ENCODE assay signal across 8 cellular contexts in the genomic region with DNA sequence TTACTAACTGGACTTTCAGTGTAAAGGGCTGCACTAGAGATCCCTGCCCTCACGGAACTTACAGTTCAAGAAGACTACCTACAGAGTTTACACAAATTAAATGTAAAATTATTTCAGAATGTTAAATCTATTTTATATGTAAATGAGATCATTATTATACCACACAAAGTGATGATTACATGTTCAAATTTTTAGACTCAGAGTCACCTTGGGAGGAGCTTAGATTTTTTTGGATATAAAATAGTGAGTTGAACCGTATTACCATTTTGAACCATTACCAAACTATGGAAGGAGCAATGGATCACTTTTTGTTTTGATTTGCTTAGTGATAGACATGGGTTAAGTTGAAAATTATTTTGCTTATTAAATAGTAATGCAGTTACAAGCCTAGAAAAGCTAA. TPM values are rescaled to one million over a fixed set of nuclear protein-coding genes. Genes with fewer than 3 reads are reported as not detected.
DNase-seq lines count a peak whose midpoint lies in the region; ATAC-seq, FAIRE-seq and TF ChIP-seq lines count a peak whose summit lies in the region.

No MANE protein-coding gene starts in this region.

- H3K4me2 ChIP-seq in PC-3 (ENCODE audit: low read length) (peak overlapping the region; percentile 88), endothelial cell of umbilical vein (ENCODE audit: insufficient read depth, low read length) (peak overlapping the region; percentile 90)

- peaks cover 70% of the 10 kb centered on the region for H3K79me2 ChIP-seq in PC-3 (ENCODE audit: low read length)
- H3K79me2 ChIP-seq in endothelial cell of umbilical vein (ENCODE audit: control insufficient read depth, insufficient read depth, low read length) = peaks cover 66% of the 10 kb centered on the region

- H4K20me1 ChIP-seq in PC-3 (ENCODE audit: low read length) (peaks cover 45% of the 10 kb centered on the region), endothelial cell of umbilical vein (replicated peaks; ENCODE audit: control insufficient read depth, extremely low read depth, insufficient read depth, low read length) (peaks cover 20% of the 10 kb centered on the region)

- TF ChIP-seq CTCF in PC-3 (conservative IDR thresholded peaks at IDR 0.05; ENCODE audit: low read depth, low read length) (no peak), endothelial cell of umbilical vein (IDR thresholded peaks at IDR 0.05; ENCODE audit: extremely low read depth in 1 of 2, insufficient read depth in 1 of 2, low read depth in 1 of 2, low read length in 2 of 2) (no peak), osteocyte (IDR thresholded peaks at IDR 0.05) (no peak)

- H3K9me2 ChIP-seq in PC-3 (replicated peaks; ENCODE audit: low read length) = no peaks in the 10 kb centered on the region

- POLR2A ChIA-PET in PC-3 (lab: Charles Lee; ENCODE audit: unreplicated experiment) = interaction anchor here (0.6 to 0.9 kb wide), 2 partner anchors 73 to 799 kb away, joined by 3 read pairs; no protein-coding TSS in a partner anchor
- POLR2A ChIA-PET in endothelial cell of umbilical vein (lab: Charles Lee) = interaction anchor here (0.9 to 1.5 kb wide), 2 partner anchors 72 to 74 kb away, joined by 3 to 6 read pairs; a partner anchor contains a TSS

- dilution Hi-C loops in endothelial cell of umbilical vein (cut with MboI; ENCODE audit: extremely low pct_ligation_motif_present, low sequenced_read_pairs) = no loop called here

- CTCF ChIA-PET in PC-3 (lab: Charles Lee) (interaction anchor here (0.5 to 0.6 kb wide), 2 partner anchors 11 to 46 kb away, joined by 4 to 7 read pairs; no protein-coding TSS in a partner anchor), endothelial cell of umbilical vein (lab: Charles Lee) (interaction anchor here (0.7 to 3.4 kb wide), 16 partner anchors 9 to 220 kb away, joined by 3 to 20 read pairs (median 6); a partner anchor contains a TSS)

- TSS peak; percentile 44 for BruUV-seq in PC-3 (replicated peaks; lab: Mats Ljungman, UMichigan)
- TSS peak; percentile 39 for BruUV-seq in endothelial cell of umbilical vein (replicated peaks; lab: Mats Ljungman, UMichigan)

- H3K27me3 ChIP-seq in PC-3 (ENCODE audit: low read length) (no peaks in the 10 kb centered on the region), endothelial cell of umbilical vein (ENCODE audit: control insufficient read depth in 2 of 2, insufficient read depth in 2 of 2, low read length in 2 of 2) (no peaks in the 10 kb centered on the region)

- peak overlapping the region; percentile 98 for H3K4me3 ChIP-seq in PC-3 (ENCODE audit: low read length)
- H3K4me3 ChIP-seq in endothelial cell of umbilical vein (replicated peaks in 1 of 3; ENCODE audit: insufficient read depth in 1 of 3, low read depth in 1 of 3, low read length in 3 of 3) = peak overlapping the region; percentile 65 to 90 (median 68)

- H3K36me3 Mint-ChIP-seq in osteocyte (ENCODE audit: unreplicated experiment) = no peaks in the 10 kb centered on the region

- H3K9me1 ChIP-seq in endothelial cell of umbilical vein (replicated peaks; ENCODE audit: control insufficient read depth, extremely low read depth, insufficient read depth, low read length) = no peaks in the 10 kb centered on the region

- no peaks in the 10 kb centered on the region for H3F3A ChIP-seq in PC-3 (ENCODE audit: low read length, unreplicated experiment)

- H3K27ac Mint-ChIP-seq in osteocyte (ENCODE audit: unreplicated experiment) = peak overlapping the region; percentile 96

- H3K9me3 Mint-ChIP-seq in osteocyte (ENCODE audit: unreplicated experiment) = no peaks in the 10 kb centered on the region

- ATAC-seq in PC-3 (no peak), GM19035 (IDR thresholded peaks at IDR 0.05; ENCODE audit: unreplicated experiment) (no peak)

- intact Hi-C loops in PC-3 (cut with micrococcal nuclease) (no loop called here), endothelial cell of umbilical vein (cut with micrococcal nuclease) (loop anchor here (10.0 kb wide), 2 partner anchors 211 to 371 kb away; no protein-coding TSS in a partner anchor)

- H3K9ac ChIP-seq in PC-3 (ENCODE audit: low read length) (peak overlapping the region; percentile 100), endothelial cell of umbilical vein (replicated peaks; ENCODE audit: extremely low read depth, insufficient read depth, low read length) (peak overlapping the region; percentile 93)

- peaks cover 31% of the 10 kb centered on the region for H3K4me1 Mint-ChIP-seq in osteocyte (ENCODE audit: unreplicated experiment)

- H3K36me3 ChIP-seq in PC-3 (ENCODE audit: low read depth, low read length) = peaks cover 12% of the 10 kb centered on the region; the same call in 1 of the 2 replicates
- H3K36me3 ChIP-seq in endothelial cell of umbilical vein (ENCODE audit: control insufficient read depth in 2 of 2, extremely low read depth in 1 of 2, insufficient read depth in 2 of 2, low read length in 2 of 2) = peaks cover 2% of the 10 kb centered on the region in 2 experiments

- no peaks in the 10 kb centered on the region for H3K27me3 Mint-ChIP-seq in osteocyte (ENCODE audit: unreplicated experiment)

- H3K9me3 ChIP-seq in PC-3 (ENCODE audit: low read length) (no peaks in the 10 kb centered on the region), endothelial cell of umbilical vein (replicated peaks; ENCODE audit: control insufficient read depth, insufficient read depth, low read length) (no peaks in the 10 kb centered on the region)

- H3K27ac ChIP-seq in PC-3 (ENCODE audit: low read length) (no peak overlapping the region), endothelial cell of umbilical vein (ENCODE audit: insufficient read depth, low read depth, low read length) (peak overlapping the region; percentile 76)

- no peak for TF ChIP-seq POLR2A in endothelial cell of umbilical vein (IDR thresholded peaks at IDR 0.05; ENCODE audit: low read depth, low read length)

- H3K4me1 ChIP-seq in PC-3 (ENCODE audit: insufficient read depth, low read length) (peaks cover 9% of the 10 kb centered on the region), endothelial cell of umbilical vein (ENCODE audit: control insufficient read depth, extremely low read depth, insufficient read depth, low read length) (peaks cover 18% of the 10 kb centered on the region)

- DNase-seq in ELR (ENCODE audit: low read depth) (peak; percentile 28), PC-3 (no peak), endothelial cell of umbilical vein (ENCODE audit: low read depth, low spot score) (no peak), osteocyte (ENCODE audit: extremely low spot score, unreplicated experiment) (no peak), NCI-H2227 (lab: John Stamatoyannopoulos, UW; ENCODE audit: unreplicated experiment) (no peak), NCI-H446 treated with DMSO at 0.1 percent for 48 hours (lab: John Stamatoyannopoulos, UW) (no peak), NCI-H1417 treated with DMSO at 0.1 percent for 48 hours (lab: John Stamatoyannopoulos, UW) (no peak)

- FAIRE-seq in endothelial cell of umbilical vein (lab: Jason Lieb, UNC) = no peak

- H2AFZ ChIP-seq in PC-3 (ENCODE audit: low read length) (no peak overlapping the region), endothelial cell of umbilical vein (ENCODE audit: low read depth, low read length) (no peak overlapping the region)

- peak overlapping the region; percentile 93 for H3K4me3 Mint-ChIP-seq in osteocyte (ENCODE audit: unreplicated experiment)

TF ChIP-seq in endothelial cell of umbilical vein, 7 proteins besides CTCF, POLR2A, EP300 and RAD21:
- TF ChIP-seq MYC (IDR thresholded peaks at IDR 0.05; ENCODE audit: low read depth, low read length) (no peak), EZH2 (IDR thresholded peaks at IDR 0.05; ENCODE audit: borderline replicate concordance, low read depth, low read length, severe bottlenecking) (no peak), JUN (IDR thresholded peaks at IDR 0.05; ENCODE audit: borderline replicate concordance, insufficient read depth, insufficient read length, low read depth) (no peak), FOS (IDR thresholded peaks at IDR 0.05; ENCODE audit: borderline replicate concordance, insufficient read depth, low read length) (no peak), GATA2 (IDR thresholded peaks at IDR 0.05; ENCODE audit: insufficient read depth, insufficient read length, low read depth, low read length) (no peak), POLR2AphosphoS5 (IDR thresholded peaks at IDR 0.05; ENCODE audit: insufficient read depth, low read depth, low read length) (no peak)
- TF ChIP-seq, protein P1, sequence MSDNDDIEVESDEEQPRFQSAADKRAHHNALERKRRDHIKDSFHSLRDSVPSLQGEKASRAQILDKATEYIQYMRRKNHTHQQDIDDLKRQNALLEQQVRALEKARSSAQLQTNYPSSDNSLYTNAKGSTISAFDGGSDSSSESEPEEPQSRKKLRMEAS (IDR thresholded peaks at IDR 0.05; ENCODE audit: insufficient read depth, insufficient read length) = no peak

RNA-seq across cellular contexts. Expression of a gene that starts 1.6 kb away (rescaled TPM):
- total RNA-seq in PC-3 (2014; rRNA removed) (78.9 and 109 TPM in 2 replicates), endothelial cell of umbilical vein (161 and 170 TPM in 2 replicates), osteocyte (104 and 114 TPM in 2 replicates)
- 23.0 and 32.9 TPM in 2 replicates for polyA plus RNA-seq in endothelial cell of umbilical vein
- polyA plus RNA-seq in endothelial cell of umbilical vein (2011; cell fraction: cytosol; rRNA removed) = 42.3 and 43.3 TPM in 2 replicates
- polyA plus RNA-seq in endothelial cell of umbilical vein (2011; cell fraction: nucleus; rRNA removed) = 38.4 and 62.9 TPM in 2 replicates
- 94.7 and 111 TPM in 2 replicates for polyA plus RNA-seq in endothelial cell of umbilical vein (2012)
- polyA minus RNA-seq in endothelial cell of umbilical vein = 84.7 and 99.7 TPM in 2 replicates
- polyA minus RNA-seq in endothelial cell of umbilical vein (2011; cell fraction: cytosol; rRNA and poly(A)+ RNA removed) = 604 TPM
- 70.8 and 145 TPM in 2 replicates for polyA minus RNA-seq in endothelial cell of umbilical vein (2011; cell fraction: nucleus; rRNA and poly(A)+ RNA removed)
